In genomic region chr1:89984564-89985116, GRCh38 we compare ENCODE assay signal across 5 cellular contexts. TPM values are rescaled to one million over a fixed set of nuclear protein-coding genes. Genes with fewer than 3 reads are reported as not detected.
DNase-seq lines count a peak whose midpoint lies in the region; ATAC-seq, FAIRE-seq and TF ChIP-seq lines count a peak whose summit lies in the region.
"Not testable (repeated sequence)": the region's sequence is repeated elsewhere in the genome, so short reads cannot be mapped to it uniquely, and the experiment has no call there.

No MANE protein-coding gene starts in this region.

- H3K4me1 Mint-ChIP-seq in activated CD4-positive, alpha-beta T cell treated with anti-CD3 and anti-CD28 coated beads, Interleukin-2, amount 10 ng/mL, durations not matched to agents 24 days and 14 days: not testable (repeated sequence)

- not testable (repeated sequence) for H2BK15ac ChIP-seq in neuronal stem cell (ENCODE audit: low read length)

- not testable (repeated sequence) for H3K79me1 ChIP-seq in neuronal stem cell (ENCODE audit: low read depth, low read length)

- intact Hi-C loops in activated CD4-positive, alpha-beta T cell treated with anti-CD3 and anti-CD28 coated beads, Interleukin-2, amount 10 ng/mL, durations not matched to agents 24 days and 14 days (cut with micrococcal nuclease): loop anchor here (5.0 kb wide), 2 partner anchors 77 to 502 kb away; no protein-coding TSS in a partner anchor
- intact Hi-C loops in K562 (cut with micrococcal nuclease): loop anchor here (5.0 to 10.0 kb wide), 3 partner anchors 82 to 500 kb away; partner anchors contain the start of gene LRRC8C
- intact Hi-C loops in right cardiac atrium (cut with DNase I): loop anchor here in 2 of 4 donors (5.0 to 10.0 kb wide), 2 partner anchors 140 to 177 kb away; no protein-coding TSS in a partner anchor
- intact Hi-C loops in testis (cut with DNase I; ENCODE audit: low total_unique reads): loop anchor here (10.0 kb wide), 1 partner anchor 180 kb away; no protein-coding TSS in a partner anchor

- peak overlapping the region; percentile 38 for H3K14ac ChIP-seq in neuronal stem cell (ENCODE audit: low read length)

- no CpG with 5 or more reads among the region's 33 CpGs for WGBS in K562 (ENCODE audit: insufficient coverage, low coverage, missing lambda C conversion rate)
- WGBS in right cardiac atrium: 97% methylated on average over 33 of the region's 33 CpGs
- WGBS in neuronal stem cell (ENCODE audit: extremely low coverage in 2 of 2, insufficient read length in 2 of 2, insufficient replicate concordance in 1 of 2), 2 donors: no CpG with 5 or more reads among the region's 33 CpGs
- WGBS in testis, 2 donors: 73 to 82% methylated on average over 7 to 33 of the region's 33 CpGs

- not testable (repeated sequence) for H4K8ac ChIP-seq in neuronal stem cell (ENCODE audit: low read depth, low read length)

- not testable (repeated sequence) for H3K4me2 ChIP-seq in K562 (ENCODE audit: insufficient read depth, low read length); neuronal stem cell (ENCODE audit: insufficient read depth, low read length, poor library complexity, severe bottlenecking)

- H4K91ac ChIP-seq in neuronal stem cell (ENCODE audit: low read depth, low read length, poor library complexity): not testable (repeated sequence)

- H2AK5ac ChIP-seq in neuronal stem cell (ENCODE audit: low read depth, low read length): not testable (repeated sequence)

- H3K27ac ChIP-seq in K562 (ENCODE audit: extremely low read depth, low read depth, low read length); right cardiac atrium (ENCODE audit: low read length); neuronal stem cell (replicated peaks; ENCODE audit: low read length); testis: not testable (repeated sequence)

- not testable (repeated sequence) for H3K23ac ChIP-seq in neuronal stem cell (ENCODE audit: low read depth, low read length, poor library complexity)

- not testable (repeated sequence) for H4K20me1 ChIP-seq in K562 (replicated peaks; ENCODE audit: control insufficient read depth, insufficient read depth, low read length)

- POLR2A ChIA-PET in K562 (lab: Yijun Ruan, JAX): interaction anchor here (0.6 kb wide), 1 partner anchor 58 kb away, joined by 4 read pairs; no protein-coding TSS in a partner anchor

- H3K9me3 ChIP-seq in K562 (replicated peaks; ENCODE audit: control insufficient read depth, insufficient read depth, low read depth, low read length); right cardiac atrium (ENCODE audit: control insufficient read depth, low read length); neuronal stem cell (replicated peaks in 1 of 2; ENCODE audit: control insufficient read depth in 2 of 2, insufficient read depth in 1 of 2, low read depth in 1 of 2, low read length in 2 of 2); testis: not testable (repeated sequence)

- not testable (repeated sequence) for H3K4me1 ChIP-seq in K562 (replicated peaks in 1 of 2; ENCODE audit: control insufficient read depth in 2 of 2, insufficient read depth in 2 of 2, low read length in 2 of 2); right cardiac atrium (ENCODE audit: control insufficient read depth, insufficient read depth, low read length); neuronal stem cell (ENCODE audit: control insufficient read depth in 2 of 2, insufficient read depth in 1 of 2, low read depth in 1 of 2, low read length in 2 of 2); testis

- H3K4me3 ChIP-seq in K562; right cardiac atrium (ENCODE audit: low read length); neuronal stem cell (ENCODE audit: low read length in 2 of 2): not testable (repeated sequence)
- peak overlapping the region; percentile 22 to 37 for H3K4me3 ChIP-seq in testis

- H3K4ac ChIP-seq in neuronal stem cell (ENCODE audit: low read length): not testable (repeated sequence)

- not testable (repeated sequence) for TF ChIP-seq RAD21 in K562 (CRISPR knock-in tag; conservative IDR thresholded peaks at IDR 0.05 in 1 of 2, IDR thresholded peaks at IDR 0.05 in 1 of 2)

- not testable (repeated sequence) for H2BK12ac ChIP-seq in neuronal stem cell (ENCODE audit: low read length)

- not testable (repeated sequence) for BruUV-seq in K562 (replicated peaks; lab: Mats Ljungman, UMichigan)

- not testable (repeated sequence) for H3K4me3 Mint-ChIP-seq in activated CD4-positive, alpha-beta T cell treated with anti-CD3 and anti-CD28 coated beads, Interleukin-2, amount 10 ng/mL, durations not matched to agents 24 days and 14 days

- in situ Hi-C loops in K562 (cut with MboI): loop anchor here (5.0 to 25.0 kb wide), 2 partner anchors 177 to 872 kb away; no protein-coding TSS in a partner anchor

- H3K9me1 ChIP-seq in K562 (ENCODE audit: control insufficient read depth, insufficient read depth, low read length): not testable (repeated sequence)

- not testable (repeated sequence) for H3K27me3 ChIP-seq in K562 (ENCODE audit: control insufficient read depth in 2 of 2, insufficient read depth in 2 of 2, low read length in 2 of 2); right cardiac atrium (ENCODE audit: control insufficient read depth, insufficient read depth); neuronal stem cell (ENCODE audit: control insufficient read depth in 3 of 3, insufficient read depth in 3 of 3, low read depth in 1 of 3, low read length in 3 of 3); testis

- not testable (repeated sequence) for H3K18ac ChIP-seq in neuronal stem cell (ENCODE audit: low read length)

- TF ChIP-seq CTCF in K562 (IDR thresholded peaks at IDR 0.05 in 2 of 3, conservative IDR thresholded peaks at IDR 0.05 in 1 of 3; ENCODE audit: insufficient read depth in 2 of 3, low read depth in 1 of 3, low read length in 3 of 3); testis (IDR thresholded peaks at IDR 0.05): not testable (repeated sequence)

- not testable (repeated sequence) for H3K36me3 ChIP-seq in K562 (ENCODE audit: control insufficient read depth, insufficient read depth, low read length); neuronal stem cell (replicated peaks in 1 of 2; ENCODE audit: control insufficient read depth in 2 of 2, insufficient read depth in 2 of 2, low read length in 2 of 2); testis (ENCODE audit: low read depth, missing control alignments)

- not testable (repeated sequence) for H2BK5ac ChIP-seq in neuronal stem cell (ENCODE audit: low read length)

- not testable (repeated sequence) for H3K79me2 ChIP-seq in K562 (ENCODE audit: control insufficient read depth, insufficient read depth, low read length)

- H3K27ac Mint-ChIP-seq in activated CD4-positive, alpha-beta T cell treated with anti-CD3 and anti-CD28 coated beads, Interleukin-2, amount 10 ng/mL, durations not matched to agents 24 days and 14 days: not testable (repeated sequence)

- not testable (repeated sequence) for TF ChIP-seq POLR2A in K562 (conservative IDR thresholded peaks at IDR 0.05); testis (IDR thresholded peaks at IDR 0.05)

- FAIRE-seq in K562 (lab: Jason Lieb, UNC): not testable (repeated sequence)

- not testable (repeated sequence) for ATAC-seq in K562, right cardiac atrium

- H3K27me3 Mint-ChIP-seq in activated CD4-positive, alpha-beta T cell treated with anti-CD3 and anti-CD28 coated beads, Interleukin-2, amount 10 ng/mL, durations not matched to agents 24 days and 14 days: not testable (repeated sequence)

- not testable (repeated sequence) for H2AFZ ChIP-seq in K562 (ENCODE audit: low read depth, low read length); neuronal stem cell (ENCODE audit: low read length)

- TF ChIP-seq EP300 in K562 (IDR thresholded peaks at IDR 0.05; ENCODE audit: low read length): not testable (repeated sequence)

- H3K36me3 Mint-ChIP-seq in activated CD4-positive, alpha-beta T cell treated with anti-CD3 and anti-CD28 coated beads, Interleukin-2, amount 10 ng/mL, durations not matched to agents 24 days and 14 days (ENCODE audit: low read depth): not testable (repeated sequence)

- H3K9ac ChIP-seq in K562 (ENCODE audit: insufficient read depth in 1 of 2, low read depth in 2 of 2, low read length in 2 of 2); neuronal stem cell (ENCODE audit: low read depth, low read length, poor library complexity): not testable (repeated sequence)

- CTCF ChIA-PET in K562 (lab: Yijun Ruan, JAX; ENCODE audit: low intra/inter-chr PET ratio): not testable (repeated sequence)

- not testable (repeated sequence) for H3K9me3 Mint-ChIP-seq in activated CD4-positive, alpha-beta T cell treated with anti-CD3 and anti-CD28 coated beads, Interleukin-2, amount 10 ng/mL, durations not matched to agents 24 days and 14 days

- H2BK120ac ChIP-seq in neuronal stem cell (ENCODE audit: low read depth, low read length): not testable (repeated sequence)

- peak; percentile 37 for DNase-seq in activated CD4-positive, alpha-beta T cell treated with anti-CD3 and anti-CD28 coated beads, Interleukin-2, amount 10 ng/mL, durations not matched to agents 24 days and 14 days
- not testable (repeated sequence) for DNase-seq in K562 (ENCODE audit: extremely low read depth in 1 of 4, low spot score in 3 of 4); neuronal stem cell (ENCODE audit: low spot score); testis
- DNase-seq in right cardiac atrium: peak in 2 of 3 donors; percentile 34 to 50

RNA-seq across cellular contexts. Expression of gene ZNF326, which starts 10.3 kb away (rescaled TPM):
- 36.8 and 38.1 TPM in 2 replicates for total RNA-seq in activated CD4-positive, alpha-beta T cell treated with anti-CD3 and anti-CD28 coated beads, Interleukin-2, amount 10 ng/mL, durations not matched to agents 24 days and 14 days
- total RNA-seq in K562 (2011; cell fraction: chromatin; rRNA removed; ENCODE audit: low replicate concordance): 16.4 and 77.7 TPM in 2 replicates
- 11.0 and 16.2 TPM in 2 replicates for total RNA-seq in K562 (2011; cell fraction: nucleolus; rRNA removed)
- 31.3 and 61.9 TPM in 2 replicates for total RNA-seq in K562 (2011; cell fraction: nucleoplasm; rRNA removed)
- 7.2 and 9.2 TPM in 2 replicates for total RNA-seq in K562 (2014; rRNA removed)
- 20.1 and 24.4 TPM in 2 replicates for total RNA-seq in K562 (2014; rRNA removed; fragmentation: Illumina TruSeq; extraction: Trizol)
- 17.1 and 19.4 TPM in 2 replicates for total RNA-seq in K562 (2015; rRNA removed; fragmentation: Illumina TruSeq; extraction: Trizol)
- 17.6 and 23.5 TPM in 2 replicates for total RNA-seq in K562 (2021)
- 29.5 and 30.6 TPM in 2 replicates for polyA plus RNA-seq in K562 (2011; rRNA removed)
- polyA plus RNA-seq in K562 (2011; cell fraction: cytosol; rRNA removed): 10.0 and 21.1 TPM in 2 replicates
- 27.1 and 38.8 TPM in 2 replicates for polyA plus RNA-seq in K562 (2011; cell fraction: nucleus; rRNA removed)
- polyA plus RNA-seq in K562 (2012): 13.6 and 33.7 TPM in 2 replicates
- polyA plus RNA-seq in K562 (2014; fragmentation: Illumina TruSeq; extraction: Trizol): 26.8 and 33.2 TPM in 2 replicates
- 1 to 10 TPM; 7.3 to 7.7 TPM for polyA plus RNA-seq in K562 (2014; fragmentation: Nextera tagmentation; extraction: Ambion mirVana)
- 30.4 and 31.6 TPM in 2 replicates for polyA plus RNA-seq in K562 (2014; rRNA removed)
- 44.2 and 52.3 TPM in 2 replicates for polyA minus RNA-seq in K562 (2011; rRNA and poly(A)+ RNA removed)
- 11.2 and 14.7 TPM in 2 replicates for polyA minus RNA-seq in K562 (2011; cell fraction: cytosol; rRNA and poly(A)+ RNA removed)
- 63.7 and 116 TPM in 2 replicates for polyA minus RNA-seq in K562 (2011; cell fraction: nucleus; rRNA and poly(A)+ RNA removed)
- total RNA-seq in right cardiac atrium: 10 to 100 TPM; 12.6 to 16.5 (median 14.2) TPM
- polyA plus RNA-seq in right cardiac atrium: 10.0 TPM
- polyA plus RNA-seq in neuronal stem cell (2013, experiment 1 of 2): 18.0 TPM
- 18.2 TPM for polyA plus RNA-seq in neuronal stem cell (2013, experiment 2 of 2)
- 10 to 100 TPM; 28.6 to 30.2 TPM for total RNA-seq in testis
- 9.5 TPM for polyA plus RNA-seq in testis (ENCODE audit: insufficient read depth, low read depth, low replicate concordance)
